8 cellular contexts compared by ENCODE assay signal in the genomic region with DNA sequence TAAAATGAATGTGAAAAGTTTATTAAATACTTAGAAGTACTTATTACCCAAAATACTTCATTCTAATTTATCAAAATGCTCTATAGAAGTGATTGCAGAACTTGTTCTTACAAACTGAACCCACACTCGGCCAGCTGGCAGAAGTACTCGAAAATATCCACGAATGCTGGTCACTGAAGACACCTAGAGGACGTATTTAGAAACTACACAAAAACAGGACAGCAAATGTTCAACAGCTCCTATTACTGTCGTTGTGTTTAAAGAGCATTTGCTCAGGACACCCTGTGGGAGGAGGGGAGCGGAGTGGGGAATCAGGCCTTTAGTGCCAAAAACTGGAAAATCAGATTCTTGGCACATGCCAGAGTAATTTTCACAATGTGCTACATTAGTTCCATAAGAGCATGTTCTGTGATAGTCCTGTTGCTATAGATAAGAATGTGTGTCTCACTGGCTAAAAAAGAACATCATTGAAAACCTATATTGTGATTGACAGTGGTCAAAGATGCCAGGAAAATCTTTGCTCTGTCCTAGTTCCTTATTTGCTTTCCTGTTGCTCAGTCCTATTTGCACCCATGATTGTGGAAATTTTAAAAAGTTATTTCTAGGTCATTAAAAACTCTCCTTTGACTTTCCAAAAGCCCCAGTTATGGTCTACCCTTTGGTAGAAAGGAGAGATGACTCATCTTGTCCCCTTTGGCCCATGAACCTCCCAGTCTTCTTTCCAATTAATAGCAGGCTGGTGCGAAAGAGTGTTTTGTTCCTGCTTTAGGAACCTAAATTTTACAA. TPM values are rescaled to one million over a fixed set of nuclear protein-coding genes. Genes with fewer than 3 reads are reported as not detected.
DNase-seq lines count a peak whose midpoint lies in the region; ATAC-seq and TF ChIP-seq lines count a peak whose summit lies in the region.

No MANE protein-coding gene starts in this region.

- DNase-seq in AG20443 (ENCODE audit: low spot score) (peak; percentile 72), NCI-H510A treated with DMSO at 0.1 percent for 48 hours (lab: John Stamatoyannopoulos, UW) (peak; percentile 58), epithelial cell of esophagus (ENCODE audit: low read depth) (peak; percentile 82), midbrain (lab: John Stamatoyannopoulos, UW) (peak; percentile 78)
- peak; percentile 45 for DNase-seq in activated CD4-positive, alpha-beta T cell treated with anti-CD3 and anti-CD28 coated beads, Interleukin-2, amount 10 ng/mL, durations not matched to agents 7 days and 5 days
- peak; percentile 18 for DNase-seq in stimulated activated naive CD4-positive, alpha-beta T cell treated with Interleukin-2 at 50 U/mL for 16 hours (lab: John Stamatoyannopoulos, UW)

- POLR2A ChIA-PET in activated CD4-positive, alpha-beta T cell treated with anti-CD3 and anti-CD28 coated beads, Interleukin-2, amount 10 ng/mL, durations not matched to agents 7 days and 5 days (lab: Charles Lee), result interaction anchor here (0.7 kb wide), 1 partner anchor 493 kb away, joined by 3 read pairs; no protein-coding TSS in a partner anchor

- CTCF ChIA-PET in activated CD4-positive, alpha-beta T cell treated with anti-CD3 and anti-CD28 coated beads, Interleukin-2, amount 10 ng/mL, durations not matched to agents 7 days and 5 days (lab: Charles Lee), result interaction anchor here (0.6 to 1.8 kb wide), 6 partner anchors 19 to 490 kb away, joined by 3 to 5 read pairs (median 4); no protein-coding TSS in a partner anchor

- H3K27me3 Mint-ChIP-seq in activated CD4-positive, alpha-beta T cell treated with anti-CD3 and anti-CD28 coated beads, Interleukin-2, amount 10 ng/mL, durations not matched to agents 7 days and 5 days, result peaks cover 16% of the 10 kb centered on the region

- H3K36me3 Mint-ChIP-seq in activated CD4-positive, alpha-beta T cell treated with anti-CD3 and anti-CD28 coated beads, Interleukin-2, amount 10 ng/mL, durations not matched to agents 7 days and 5 days (ENCODE audit: low read depth), result no peaks in the 10 kb centered on the region

- no peaks in the 10 kb centered on the region for H3K4me1 Mint-ChIP-seq in activated CD4-positive, alpha-beta T cell treated with anti-CD3 and anti-CD28 coated beads, Interleukin-2, amount 10 ng/mL, durations not matched to agents 7 days and 5 days

- ATAC-seq in GM18858 (IDR thresholded peaks at IDR 0.05; ENCODE audit: unreplicated experiment), result peak; percentile 91
- peak; percentile 87 for ATAC-seq in HG03342 (IDR thresholded peaks at IDR 0.05; ENCODE audit: unreplicated experiment)

- no peak overlapping the region for H3K4me3 Mint-ChIP-seq in activated CD4-positive, alpha-beta T cell treated with anti-CD3 and anti-CD28 coated beads, Interleukin-2, amount 10 ng/mL, durations not matched to agents 7 days and 5 days

- H3K27ac Mint-ChIP-seq in activated CD4-positive, alpha-beta T cell treated with anti-CD3 and anti-CD28 coated beads, Interleukin-2, amount 10 ng/mL, durations not matched to agents 7 days and 5 days, result no peak overlapping the region

- H3K9me3 Mint-ChIP-seq in activated CD4-positive, alpha-beta T cell treated with anti-CD3 and anti-CD28 coated beads, Interleukin-2, amount 10 ng/mL, durations not matched to agents 7 days and 5 days, result no peaks in the 10 kb centered on the region

- H3K4me3 ChIP-seq in epithelial cell of esophagus (ENCODE audit: low read length), result no peak overlapping the region

- peak; percentile 71 for TF ChIP-seq CTCF in epithelial cell of esophagus (IDR thresholded peaks at IDR 0.05; ENCODE audit: insufficient read depth, low read depth, low read length, missing control alignments)

RNA-seq across cellular contexts. Expression of a gene that starts 49.0 kb away (rescaled TPM):
- total RNA-seq in activated CD4-positive, alpha-beta T cell treated with anti-CD3 and anti-CD28 coated beads, Interleukin-2, amount 10 ng/mL, durations not matched to agents 7 days and 5 days, result 10 to 100 TPM; 21.3 to 26.9 TPM

Comparison
In these comparisons a context has a peak if more than half of its experiments do, and no peak if none do; other contexts are left out.
1. DNase-seq: peak in every context shown above with its lines; median percentile 82 in epithelial cell of esophagus; 78 in midbrain; 72 in AG20443; 58 in NCI-H510A treated with DMSO at 0.1 percent for 48 hours; 45 in activated CD4-positive, alpha-beta T cell treated with anti-CD3 and anti-CD28 coated beads, Interleukin-2, amount 10 ng/mL, durations not matched to agents 7 days and 5 days; 18 in stimulated activated naive CD4-positive, alpha-beta T cell treated with Interleukin-2 at 50 U/mL for 16 hours.